ENCODE assay signal across 7 cellular contexts in the genomic region with DNA sequence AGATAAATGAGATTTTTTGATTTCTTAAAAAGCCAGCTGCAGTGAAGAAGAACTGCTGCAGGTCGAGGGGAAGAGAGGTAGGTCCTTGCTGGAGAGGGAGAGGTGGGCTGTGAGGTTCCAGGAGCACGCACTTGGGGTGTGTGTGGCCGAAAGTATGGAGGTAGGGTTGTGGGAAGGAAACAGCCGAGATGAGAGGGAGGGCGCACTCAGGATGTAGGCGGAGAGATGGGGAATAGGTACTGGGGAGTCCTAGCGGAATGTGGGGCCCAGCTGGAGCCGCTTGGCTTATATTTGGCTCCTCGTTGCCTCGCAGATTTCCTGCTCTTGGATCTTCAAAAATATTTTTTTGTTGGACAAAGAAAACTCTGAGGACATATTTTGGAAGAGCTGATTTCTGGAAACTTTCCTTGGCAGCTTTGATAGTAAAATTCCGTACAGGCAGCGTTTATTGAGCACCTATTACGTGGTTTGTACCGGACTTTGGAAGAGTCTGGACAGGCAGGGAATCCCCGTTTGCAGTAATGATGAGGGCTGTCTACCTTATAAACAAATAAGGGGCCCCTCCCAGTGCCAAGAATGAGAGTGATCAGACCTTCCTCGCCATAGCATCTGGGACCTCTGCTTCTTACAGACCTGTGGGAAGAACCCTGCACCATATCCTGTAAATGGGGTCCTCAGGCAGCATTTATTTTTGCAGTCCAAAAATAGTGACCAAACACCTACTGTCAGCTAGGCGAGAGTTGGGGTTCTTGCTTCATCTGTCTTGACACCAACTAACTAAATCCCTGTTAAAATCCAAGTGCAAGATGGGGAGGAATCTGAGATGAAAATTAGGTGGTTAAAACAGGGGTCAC. TPM values are rescaled to one million over a fixed set of nuclear protein-coding genes. Genes with fewer than 3 reads are reported as not detected.
DNase-seq lines count a peak whose midpoint lies in the region; ATAC-seq and TF ChIP-seq lines count a peak whose summit lies in the region.

No MANE protein-coding gene starts in this region.

- peak overlapping the region; percentile 84 for H3K27ac ChIP-seq in ectodermal cell (ENCODE audit: insufficient read depth, low read depth, low read length, poor library complexity, severe bottlenecking)

- ATAC-seq in GM21723 (IDR thresholded peaks at IDR 0.05; ENCODE audit: unreplicated experiment), result peak; percentile 1
- no peak for ATAC-seq in HG03280 (IDR thresholded peaks at IDR 0.05; ENCODE audit: unreplicated experiment)
- no peak for ATAC-seq in HG03097 (IDR thresholded peaks at IDR 0.05; ENCODE audit: low FRiP score, unreplicated experiment)

- H3K4me3 ChIP-seq in NT2/D1 (ENCODE audit: insufficient read length, low read depth) (peak overlapping the region; percentile 88), ectodermal cell (ENCODE audit: insufficient read depth, low read depth, low read length) (peak overlapping the region; percentile 94)

- TF ChIP-seq CTCF in neural crest cell (conservative IDR thresholded peaks at IDR 0.05), result no peak

- peak overlapping the region; percentile 94 for H3K4me3 Mint-ChIP-seq in neural crest cell

- H3K27me3 ChIP-seq in NT2/D1 (ENCODE audit: insufficient read depth, insufficient read length) (peaks cover 20% of the 10 kb centered on the region), ectodermal cell (ENCODE audit: control insufficient read depth, insufficient read depth, low read length, poor library complexity, severe bottlenecking) (peaks cover 11% of the 10 kb centered on the region)

- no peaks in the 10 kb centered on the region; the same call in 1 of the 2 replicates for H3K9me3 ChIP-seq in NT2/D1 (ENCODE audit: insufficient read depth, low read length)
- H3K9me3 ChIP-seq in ectodermal cell (ENCODE audit: control insufficient read depth, low read length), result no peaks in the 10 kb centered on the region

- H3K36me3 Mint-ChIP-seq in neural crest cell (ENCODE audit: low read depth), result peaks cover 19% of the 10 kb centered on the region

- H3K27ac Mint-ChIP-seq in neural crest cell (ENCODE audit: unreplicated experiment), result peak overlapping the region; percentile 79

- H3K27me3 Mint-ChIP-seq in neural crest cell (ENCODE audit: low read depth), result no peaks in the 10 kb centered on the region

- WGBS in ectodermal cell, 2 experiments, result 44 to 46% methylated on average over 17 of the region's 17 CpGs

- no peaks in the 10 kb centered on the region for H3K9me3 Mint-ChIP-seq in neural crest cell

- H3K9ac ChIP-seq in NT2/D1 (ENCODE audit: insufficient read length, low read depth), result peak overlapping the region; percentile 88

- H3K36me3 ChIP-seq in NT2/D1 (ENCODE audit: insufficient read depth, insufficient read length, low read length) (peaks cover 4% of the 10 kb centered on the region), ectodermal cell (ENCODE audit: control insufficient read depth, insufficient read depth, low read length) (peaks cover 3% of the 10 kb centered on the region)

- DNase-seq in NT2/D1 (ENCODE audit: low read depth, low spot score) (no peak), neural crest cell (ENCODE audit: low read depth, low spot score) (no peak)
- no peak for DNase-seq in activated effector memory CD4-positive, alpha-beta T cell treated with anti-CD3 and anti-CD28 coated beads, Interleukin-2, amount 50 U/mL, for 16 hours

- peaks cover 48% of the 10 kb centered on the region for H3K4me1 Mint-ChIP-seq in neural crest cell

- H3K4me1 ChIP-seq in NT2/D1 (ENCODE audit: insufficient read depth, insufficient read length), result peaks cover 5% of the 10 kb centered on the region
- peaks cover 10% of the 10 kb centered on the region for H3K4me1 ChIP-seq in ectodermal cell (ENCODE audit: control insufficient read depth, insufficient read depth, low read length)

RNA-seq across cellular contexts. Expression of a gene that starts 1.5 kb away (rescaled TPM):
- 39.7 TPM for polyA plus RNA-seq in ectodermal cell (2013, experiment 1 of 4)
- 47.8 TPM for polyA plus RNA-seq in ectodermal cell (2013, experiment 2 of 4)
- polyA plus RNA-seq in ectodermal cell (2013, experiment 3 of 4), result 32.3 TPM
- polyA plus RNA-seq in ectodermal cell (2013, experiment 4 of 4), result 34.0 TPM
- total RNA-seq in neural crest cell, result 41.8 and 44.9 TPM in 2 replicates
